Comparison of ENCODE assay signal across 8 cellular contexts in the genomic region with DNA sequence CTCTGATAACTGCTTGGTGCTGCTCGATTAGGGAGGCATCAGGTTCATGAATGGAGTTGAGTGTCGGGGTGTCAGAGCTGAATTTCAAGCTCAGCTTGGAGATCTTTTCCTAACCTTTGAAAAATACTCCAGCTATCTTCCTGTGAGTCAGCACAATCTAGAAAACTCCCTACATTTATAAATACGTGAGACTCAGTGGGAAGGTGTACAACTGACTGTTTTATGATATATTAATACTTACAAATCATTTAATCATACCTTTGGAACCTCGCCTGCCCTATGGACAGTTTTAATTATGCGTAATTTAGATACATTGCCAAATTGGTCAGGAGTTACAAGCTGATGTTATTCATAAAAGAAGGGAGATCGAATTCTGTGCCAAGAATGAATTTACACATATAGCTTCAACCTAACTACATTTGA. TPM values are rescaled to one million over a fixed set of nuclear protein-coding genes. Genes with fewer than 3 reads are reported as not detected.
A peak's percentile ranks its signal among the peaks of the same experiment; 100 is the strongest.
DNase-seq lines count a peak whose midpoint lies in the region; ATAC-seq lines count a peak whose summit lies in the region.

No MANE protein-coding gene starts in this region.

- H3K36me3 Mint-ChIP-seq in activated CD4-positive, alpha-beta T cell treated with anti-CD3 and anti-CD28 coated beads for 36 hours (ENCODE audit: low read depth) = peaks cover 22% of the 10 kb centered on the region
- peaks cover 10% of the 10 kb centered on the region for H3K36me3 Mint-ChIP-seq in activated CD4-positive, alpha-beta memory T cell treated with anti-CD3 and anti-CD28 coated beads for 36 hours

- no peak for DNase-seq in activated CD4-positive, alpha-beta T cell treated with anti-CD3 and anti-CD28 coated beads for 36 hours
- no peak for DNase-seq in activated CD4-positive, alpha-beta T cell treated with anti-CD3 and anti-CD28 coated beads for 48 hours
- DNase-seq in activated CD4-positive, alpha-beta memory T cell treated with anti-CD3 and anti-CD28 coated beads for 36 hours = no peak
- no peak for DNase-seq in stimulated activated naive CD8-positive, alpha-beta T cell treated with anti-CD3 and anti-CD28 coated beads, Interleukin-15, amount 100 ng/mL, for 72 hours
- no peak for DNase-seq in NCI-H1694 treated with DMSO at 0.1 percent for 48 hours (lab: John Stamatoyannopoulos, UW)
- DNase-seq in 8988T = no peak
- no peak for DNase-seq in posterior cingulate gyrus

- ATAC-seq in activated CD4-positive, alpha-beta T cell treated with anti-CD3 and anti-CD28 coated beads for 36 hours = no peak
- no peak for ATAC-seq in stimulated activated naive CD8-positive, alpha-beta T cell treated with anti-CD3 and anti-CD28 coated beads, Interleukin-15, amount 100 ng/mL, for 72 hours

- CTCF ChIA-PET in activated CD4-positive, alpha-beta T cell treated with anti-CD3 and anti-CD28 coated beads for 36 hours (lab: Charles Lee) = interaction anchor here (0.6 to 3.0 kb wide), 10 partner anchors 8 to 413 kb away, joined by 3 to 9 read pairs (median 4); no protein-coding TSS in a partner anchor
- CTCF ChIA-PET in activated CD4-positive, alpha-beta memory T cell treated with anti-CD3 and anti-CD28 coated beads for 36 hours (lab: Charles Lee) = interaction anchor here (1.5 to 1.8 kb wide), 4 partner anchors 29 to 413 kb away, joined by 6 to 13 read pairs (median 9); no protein-coding TSS in a partner anchor

- peaks cover 51% of the 10 kb centered on the region for H3K4me1 Mint-ChIP-seq in activated CD4-positive, alpha-beta T cell treated with anti-CD3 and anti-CD28 coated beads for 36 hours
- peaks cover 51% of the 10 kb centered on the region for H3K4me1 Mint-ChIP-seq in activated CD4-positive, alpha-beta memory T cell treated with anti-CD3 and anti-CD28 coated beads for 36 hours (ENCODE audit: low read depth)
- peaks cover 47% of the 10 kb centered on the region for H3K4me1 Mint-ChIP-seq in stimulated activated naive CD8-positive, alpha-beta T cell treated with anti-CD3 and anti-CD28 coated beads, Interleukin-15, amount 100 ng/mL, for 72 hours

- H3K4me3 Mint-ChIP-seq in activated CD4-positive, alpha-beta T cell treated with anti-CD3 and anti-CD28 coated beads for 36 hours = peak overlapping the region; percentile 82
- peak overlapping the region; percentile 96 for H3K4me3 Mint-ChIP-seq in activated CD4-positive, alpha-beta memory T cell treated with anti-CD3 and anti-CD28 coated beads for 36 hours
- peak overlapping the region; percentile 95 to 97 for H3K4me3 Mint-ChIP-seq in stimulated activated naive CD8-positive, alpha-beta T cell treated with anti-CD3 and anti-CD28 coated beads, Interleukin-15, amount 100 ng/mL, for 72 hours

- POLR2A ChIA-PET in activated CD4-positive, alpha-beta T cell treated with anti-CD3 and anti-CD28 coated beads for 36 hours (lab: Charles Lee) = no interaction called here
- POLR2A ChIA-PET in activated CD4-positive, alpha-beta memory T cell treated with anti-CD3 and anti-CD28 coated beads for 36 hours (lab: Charles Lee) = interaction anchor here (1.3 to 2.1 kb wide), 2 partner anchors 8 to 389 kb away, joined by 5 to 9 read pairs; a partner anchor contains a TSS

- peak overlapping the region; percentile 92 for H3K27ac Mint-ChIP-seq in activated CD4-positive, alpha-beta T cell treated with anti-CD3 and anti-CD28 coated beads for 36 hours
- peak overlapping the region; percentile 89 for H3K27ac Mint-ChIP-seq in activated CD4-positive, alpha-beta memory T cell treated with anti-CD3 and anti-CD28 coated beads for 36 hours
- peak overlapping the region; percentile 93 to 98 for H3K27ac Mint-ChIP-seq in stimulated activated naive CD8-positive, alpha-beta T cell treated with anti-CD3 and anti-CD28 coated beads, Interleukin-15, amount 100 ng/mL, for 72 hours

- no peaks in the 10 kb centered on the region for H3K9me3 Mint-ChIP-seq in activated CD4-positive, alpha-beta T cell treated with anti-CD3 and anti-CD28 coated beads for 36 hours (ENCODE audit: low read depth)
- H3K9me3 Mint-ChIP-seq in activated CD4-positive, alpha-beta memory T cell treated with anti-CD3 and anti-CD28 coated beads for 36 hours = no peaks in the 10 kb centered on the region
- H3K9me3 Mint-ChIP-seq in stimulated activated naive CD8-positive, alpha-beta T cell treated with anti-CD3 and anti-CD28 coated beads, Interleukin-15, amount 100 ng/mL, for 72 hours = no peaks in the 10 kb centered on the region

- intact Hi-C loops in activated CD4-positive, alpha-beta T cell treated with anti-CD3 and anti-CD28 coated beads for 36 hours (cut with DNase I, micrococcal nuclease) = loop anchor here (1.0 to 10.0 kb wide), 7 partner anchors 288 to 610 kb away; a partner anchor contains a TSS
- intact Hi-C loops in activated CD4-positive, alpha-beta memory T cell treated with anti-CD3 and anti-CD28 coated beads for 36 hours (cut with micrococcal nuclease) = loop anchor here (1.0 to 10.0 kb wide), 5 partner anchors 115 to 610 kb away; a partner anchor contains a TSS
- intact Hi-C loops in posterior cingulate gyrus (cut with DNase I) = no loop called here

- peak overlapping the region; percentile 66 for H3K4me3 ChIP-seq in iPS-11a (ENCODE audit: low read depth, low read length)

- no peaks in the 10 kb centered on the region for H3K27me3 Mint-ChIP-seq in activated CD4-positive, alpha-beta T cell treated with anti-CD3 and anti-CD28 coated beads for 36 hours
- H3K27me3 Mint-ChIP-seq in activated CD4-positive, alpha-beta memory T cell treated with anti-CD3 and anti-CD28 coated beads for 36 hours = no peaks in the 10 kb centered on the region
- no peaks in the 10 kb centered on the region for H3K27me3 Mint-ChIP-seq in stimulated activated naive CD8-positive, alpha-beta T cell treated with anti-CD3 and anti-CD28 coated beads, Interleukin-15, amount 100 ng/mL, for 72 hours

RNA-seq across cellular contexts. Expression of a gene that starts 1.0 kb away (rescaled TPM):
- 10 to 100 TPM; 33.5 to 52.1 TPM for total RNA-seq in activated CD4-positive, alpha-beta T cell treated with anti-CD3 and anti-CD28 coated beads for 36 hours
- total RNA-seq in activated CD4-positive, alpha-beta memory T cell treated with anti-CD3 and anti-CD28 coated beads for 36 hours = 10 to 100 TPM; 51.1 to 51.2 TPM
